In genomic region chr2:177392373-177393246, GRCh38 we compare ENCODE assay signal across 8 cellular contexts. TPM values are rescaled to one million over a fixed set of nuclear protein-coding genes. Genes with fewer than 3 reads are reported as not detected.
A peak's percentile ranks its signal among the peaks of the same experiment; 100 is the strongest.
DNase-seq lines count a peak whose midpoint lies in the region; ATAC-seq, FAIRE-seq and TF ChIP-seq lines count a peak whose summit lies in the region.

AGPS (plus strand) TSS chr2:177392773; CDS start chr2:177392790, 17 bp downstream.

- intact Hi-C loops in PC-9 (cut with micrococcal nuclease; ENCODE audit: unreplicated experiment) (loop anchor here (1.0 to 10.0 kb wide), 3 partner anchors 54 to 828 kb away; no protein-coding TSS in a partner anchor), natural killer cell (cut with micrococcal nuclease) (no loop called here)

- BruUV-seq in PC-9 (replicated peaks; lab: Mats Ljungman, UMichigan), result no TSS peak

- peak within 1 kb of the TSS; percentile 93 to 96 for H3K4me3 Mint-ChIP-seq in activated T-cell treated with anti-CD3 and anti-CD28 coated beads, Interleukin-2, amount 50 U/mL, for 72 hours
- H3K4me3 Mint-ChIP-seq in natural killer cell, result peak within 1 kb of the TSS; percentile 94

- TF ChIP-seq CTCF in D721Med (IDR thresholded peaks at IDR 0.05; ENCODE audit: insufficient read depth, missing control alignments) (no peak), PC-9 (conservative IDR thresholded peaks at IDR 0.05) (no peak), fibroblast of lung (conservative IDR thresholded peaks at IDR 0.05 in 1 of 2, IDR thresholded peaks at IDR 0.05 in 1 of 2; ENCODE audit: low read depth in 1 of 2, low read length in 2 of 2) (no peak), natural killer cell (IDR thresholded peaks at IDR 0.05) (no peak)

- H3K36me3 ChIP-seq in PC-9 (ENCODE audit: low read depth) (peaks cover 6% of the 10 kb centered on the region; the same call in 1 of the 2 replicates), fibroblast of lung (ENCODE audit: control insufficient read depth, insufficient read depth, low read length) (no peaks in the 10 kb centered on the region)

- H3K9ac ChIP-seq in fibroblast of lung (ENCODE audit: insufficient read depth, low read length), result peak within 1 kb of the TSS; percentile 75

- CTCF ChIA-PET in PC-9 (lab: Charles Lee), result interaction anchor here (0.6 to 1.0 kb wide), 5 partner anchors 12 to 830 kb away, joined by 3 to 11 read pairs (median 4); no protein-coding TSS in a partner anchor

- no peaks in the 10 kb centered on the region for H3K9me3 Mint-ChIP-seq in activated T-cell treated with anti-CD3 and anti-CD28 coated beads, Interleukin-2, amount 50 U/mL, for 72 hours
- no peaks in the 10 kb centered on the region for H3K9me3 Mint-ChIP-seq in natural killer cell

- H3K4me1 Mint-ChIP-seq in activated T-cell treated with anti-CD3 and anti-CD28 coated beads, Interleukin-2, amount 50 U/mL, for 72 hours (ENCODE audit: low read depth), result peaks cover 71% of the 10 kb centered on the region
- peaks cover 50 to 53% of the 10 kb centered on the region in 2 donors for H3K4me1 Mint-ChIP-seq in natural killer cell

- peaks cover 24% of the 10 kb centered on the region for H3F3A ChIP-seq in PC-9 (ENCODE audit: insufficient read depth, low read depth)

- peak within 1 kb of the TSS; percentile 97 for H3K27ac Mint-ChIP-seq in activated T-cell treated with anti-CD3 and anti-CD28 coated beads, Interleukin-2, amount 50 U/mL, for 72 hours
- peak within 1 kb of the TSS; percentile 84 to 96 for H3K27ac Mint-ChIP-seq in natural killer cell

- H3K9me3 ChIP-seq in PC-9 (ENCODE audit: insufficient read depth, low read depth) (no peaks in the 10 kb centered on the region), fibroblast of lung (ENCODE audit: control insufficient read depth, insufficient read depth, low read depth, low read length) (no peaks in the 10 kb centered on the region)

- peak; percentile 86 for ATAC-seq in GM21381 (IDR thresholded peaks at IDR 0.05; ENCODE audit: unreplicated experiment)
- ATAC-seq in activated T-cell treated with anti-CD3 and anti-CD28 coated beads, Interleukin-2, amount 50 U/mL, for 72 hours (replicated peaks in 1 of 2), result peak; percentile 95 to 97
- ATAC-seq in natural killer cell, result peak; percentile 95 to 96 (median 96)

- no peaks in the 10 kb centered on the region for H4K20me1 ChIP-seq in PC-9 (ENCODE audit: insufficient read depth)
- H4K20me1 ChIP-seq in fibroblast of lung (ENCODE audit: control insufficient read depth, extremely low read depth, insufficient read depth, low read length), result no peaks in the 10 kb centered on the region

- H3K4me2 ChIP-seq in PC-9, result peak within 1 kb of the TSS; percentile 91
- H3K4me2 ChIP-seq in fibroblast of lung (ENCODE audit: extremely low read depth, insufficient read depth, low read length), result peak within 1 kb of the TSS; percentile 97

- peak within 1 kb of the TSS; percentile 62 for H3K27ac ChIP-seq in PC-9
- peak within 1 kb of the TSS; percentile 63 for H3K27ac ChIP-seq in fibroblast of lung (ENCODE audit: insufficient read depth, low read length)

- FAIRE-seq in D721Med (lab: Jason Lieb, UNC), result no peak
- peak; percentile 83 for FAIRE-seq in HTR-8/SVneo (lab: Jason Lieb, UNC)

- H3K4me1 ChIP-seq in PC-9 (replicated peaks; ENCODE audit: insufficient read depth) (peaks cover 54% of the 10 kb centered on the region), fibroblast of lung (ENCODE audit: control insufficient read depth, extremely low read depth, insufficient read depth, low read length) (peaks cover 7% of the 10 kb centered on the region)

- H3K9me2 ChIP-seq in PC-9 (ENCODE audit: insufficient read depth), result no peaks in the 10 kb centered on the region

- H3K79me2 ChIP-seq in PC-9 (ENCODE audit: low read depth) (peaks cover 58% of the 10 kb centered on the region), fibroblast of lung (ENCODE audit: control insufficient read depth, insufficient read depth, low read length) (peaks cover 3% of the 10 kb centered on the region)

- H3K4me3 ChIP-seq in PC-9 (peak within 1 kb of the TSS; percentile 94), fibroblast of lung (replicated peaks in 1 of 4; ENCODE audit: control extremely low read depth in 1 of 4, insufficient read depth in 1 of 4, low read depth in 3 of 4, low read length in 4 of 4) (peak within 1 kb of the TSS; percentile 67 to 82 (median 76))

- H2AFZ ChIP-seq in PC-9, result peak within 1 kb of the TSS; percentile 99
- peak within 1 kb of the TSS; percentile 95 for H2AFZ ChIP-seq in fibroblast of lung (ENCODE audit: low read length)

- H3K36me3 Mint-ChIP-seq in activated T-cell treated with anti-CD3 and anti-CD28 coated beads, Interleukin-2, amount 50 U/mL, for 72 hours (ENCODE audit: insufficient read depth in 2 of 2), result peaks cover 6 to 17% of the 10 kb centered on the region in 2 donors
- H3K36me3 Mint-ChIP-seq in natural killer cell, result no peaks in the 10 kb centered on the region

- DNase-seq in D721Med (ENCODE audit: insufficient read length, low spot score), result peak; percentile 36
- DNase-seq in HTR-8/SVneo (ENCODE audit: insufficient read length, low spot score), result peak; percentile 73
- DNase-seq in PC-9, result peak; percentile 76 to 91
- peak; percentile 86 to 88 for DNase-seq in activated T-cell treated with anti-CD3 and anti-CD28 coated beads, Interleukin-2, amount 50 U/mL, for 72 hours
- DNase-seq in fibroblast of lung (ENCODE audit: low read depth in 2 of 2), result peak; percentile 53 to 80
- peak; percentile 72 for DNase-seq in natural killer cell
- DNase-seq in stimulated activated naive CD4-positive, alpha-beta T cell treated with Interleukin-2 at 50 U/mL for 16 hours (lab: John Stamatoyannopoulos, UW), result peak; percentile 69

- H3K27me3 Mint-ChIP-seq in activated T-cell treated with anti-CD3 and anti-CD28 coated beads, Interleukin-2, amount 50 U/mL, for 72 hours (ENCODE audit: low read depth), result no peaks in the 10 kb centered on the region
- no peaks in the 10 kb centered on the region for H3K27me3 Mint-ChIP-seq in natural killer cell (ENCODE audit: low read depth in 2 of 2)

- POLR2A ChIA-PET in PC-9 (lab: Charles Lee; ENCODE audit: unreplicated experiment), result interaction anchor here (0.5 kb wide), 1 partner anchor 33 kb away, joined by 7 read pairs; no protein-coding TSS in a partner anchor

- H3K27me3 ChIP-seq in PC-9 (ENCODE audit: insufficient read depth, low read depth) (no peaks in the 10 kb centered on the region), fibroblast of lung (ENCODE audit: control insufficient read depth, insufficient read depth, low read length) (no peaks in the 10 kb centered on the region)

RNA-seq across cellular contexts. Expression of gene AGPS, which starts in this region (rescaled TPM):
- total RNA-seq in PC-9 (2021) (101 and 107 TPM in 2 replicates), fibroblast of lung (18.0 and 22.1 TPM in 2 replicates), natural killer cell (10 to 100 TPM; 27.4 to 36.0 (median 35.6) TPM)
- total RNA-seq in activated T-cell treated with anti-CD3 and anti-CD28 coated beads, Interleukin-2, amount 50 U/mL, for 72 hours, result 10 to 100 TPM; 38.8 to 44.6 TPM
- polyA plus RNA-seq in fibroblast of lung, result 12.8 and 15.9 TPM in 2 replicates
- polyA plus RNA-seq in fibroblast of lung (2012), result 11.0 and 12.9 TPM in 2 replicates
- polyA minus RNA-seq in fibroblast of lung (ENCODE audit: low replicate concordance), result 0.63 and 3.1 TPM in 2 replicates

Comparison
In these comparisons a context has a peak if more than half of its experiments do, and no peak if none do; other contexts are left out.
1. Peak in every context shown above with its lines: DNase-seq, ATAC-seq, H3K4me3 ChIP-seq and H3K27ac ChIP-seq.
2. DNase-seq: peak in every context shown above with its lines; median percentile 87 in activated T-cell treated with anti-CD3 and anti-CD28 coated beads, Interleukin-2, amount 50 U/mL, for 72 hours; 84 in PC-9; 73 in HTR-8/SVneo; 72 in natural killer cell; 69 in stimulated activated naive CD4-positive, alpha-beta T cell treated with Interleukin-2 at 50 U/mL for 16 hours; 66 in fibroblast of lung; 36 in D721Med.